8 cellular contexts compared by ENCODE assay signal in genomic region chr2:108690001-108690400, GRCh38. TPM values are rescaled to one million over a fixed set of nuclear protein-coding genes. Genes with fewer than 3 reads are reported as not detected.
A peak's percentile ranks its signal among the peaks of the same experiment; 100 is the strongest.
DNase-seq lines count a peak whose midpoint lies in the region; ATAC-seq and TF ChIP-seq lines count a peak whose summit lies in the region.
"Not testable (repeated sequence)": the region's sequence is repeated elsewhere in the genome, so short reads cannot be mapped to it uniquely, and the experiment has no call there.

No MANE protein-coding gene starts in this region.

- not testable (repeated sequence) for TF ChIP-seq POLR2A in HCT116 (IDR thresholded peaks at IDR 0.05; ENCODE audit: borderline replicate concordance, extremely low read depth, insufficient read depth, insufficient read length)

- H3K4me3 Mint-ChIP-seq in activated T-helper 17 cell treated with anti-CD3 and anti-CD28 coated beads, Interleukin-2, amount 50 U/mL, for 72 hours, result not testable (repeated sequence)

- H3K27me3 ChIP-seq in HCT116 (ENCODE audit: insufficient read depth, low read length); heart right ventricle; psoas muscle (ENCODE audit: insufficient read depth in 3 of 3, low read length in 2 of 3): not testable (repeated sequence)

- H3K9me3 ChIP-seq in HCT116 (ENCODE audit: control insufficient read depth in 1 of 2, insufficient read depth in 1 of 2, low read depth in 1 of 2, low read length in 2 of 2); heart right ventricle; psoas muscle: not testable (repeated sequence)

- H3K36me3 ChIP-seq in HCT116 (ENCODE audit: control insufficient read depth in 1 of 2, insufficient read depth in 2 of 2, low read length in 2 of 2), result not testable (repeated sequence)
- H3K36me3 ChIP-seq in heart right ventricle (peaks cover 0 to 20% (median 11%) of the 10 kb centered on the region in 9 donors), psoas muscle (ENCODE audit: insufficient read depth in 1 of 2, low read depth in 1 of 2) (peaks cover 0 to 15% of the 10 kb centered on the region in 2 donors)

- RAD21 ChIA-PET in HCT116 (lab: Charles Lee; ENCODE audit: low non-redundant PET in 1 of 2, low total read pairs in 2 of 2, uncharacterized antibody in 2 of 2, unreplicated experiment in 2 of 2), result not testable (repeated sequence)

- H3K27ac ChIP-seq in HCT116 (ENCODE audit: low read depth, low read length); heart right ventricle; psoas muscle: not testable (repeated sequence)

- POLR2A ChIA-PET in HCT116 (lab: Charles Lee), result not testable (repeated sequence)

- TF ChIP-seq CTCF in HCT116 (IDR thresholded peaks at IDR 0.05 in 2 of 3, conservative IDR thresholded peaks at IDR 0.05 in 1 of 3; ENCODE audit: borderline replicate concordance in 1 of 3, insufficient read depth in 1 of 3, low read depth in 2 of 3, low read length in 2 of 3) (0 out of 6 replicates have a peak, but pooled peaks of 1 of the 3 experiments have one; percentile 3), heart right ventricle (IDR thresholded peaks at IDR 0.05) (peak in 4 of 9 donors; percentile 11 to 37 (median 25))
- TF ChIP-seq CTCF in psoas muscle (IDR thresholded peaks at IDR 0.05), result not testable (repeated sequence)

- not testable (repeated sequence) for H3K4me2 ChIP-seq in HCT116 (ENCODE audit: low read length)

- H3K4me1 Mint-ChIP-seq in activated T-helper 17 cell treated with anti-CD3 and anti-CD28 coated beads, Interleukin-2, amount 50 U/mL, for 72 hours, result not testable (repeated sequence)

- not testable (repeated sequence) for H2AFZ ChIP-seq in HCT116 (ENCODE audit: low read depth, low read length, poor library complexity, severe bottlenecking)

- no CpG with 5 or more reads among the region's 1 CpG for WGBS in heart right ventricle, 2 donors
- WGBS in psoas muscle, 3 donors, result no CpG with 5 or more reads among the region's 1 CpG

- H3K27me3 Mint-ChIP-seq in activated T-helper 17 cell treated with anti-CD3 and anti-CD28 coated beads, Interleukin-2, amount 50 U/mL, for 72 hours, result not testable (repeated sequence)

- H3K9ac ChIP-seq in HCT116 (ENCODE audit: low read length), result not testable (repeated sequence)

- TF ChIP-seq RAD21 in HCT116 (IDR thresholded peaks at IDR 0.05; ENCODE audit: low read depth), result peak; percentile 12; the same call in 1 of the 2 replicates

- DNase-seq in DMS53 (lab: John Stamatoyannopoulos, UW) (peak; percentile 26), OCI-M1 (lab: John Stamatoyannopoulos, UW) (peak; percentile 34)
- DNase-seq in HCT116 (ENCODE audit: low read depth, low spot score); heart right ventricle; psoas muscle: not testable (repeated sequence)

- peaks cover 16% of the 10 kb centered on the region for H3K36me3 Mint-ChIP-seq in activated T-helper 17 cell treated with anti-CD3 and anti-CD28 coated beads, Interleukin-2, amount 50 U/mL, for 72 hours (ENCODE audit: low read depth)

- H4K20me1 ChIP-seq in HCT116 (ENCODE audit: insufficient read depth), result not testable (repeated sequence)

- not testable (repeated sequence) for BruUV-seq in HCT116 (replicated peaks; lab: Mats Ljungman, UMichigan)

- ATAC-seq in GM19397 (IDR thresholded peaks at IDR 0.05; ENCODE audit: unreplicated experiment) (peak; percentile 87), HCT116 (peak; percentile 98), HG03196 (IDR thresholded peaks at IDR 0.05; ENCODE audit: unreplicated experiment) (peak; percentile 76), heart right ventricle (peak; percentile 61 to 87 (median 82)), psoas muscle (peak; percentile 75 to 87 (median 78))
- ATAC-seq in activated T-helper 17 cell treated with anti-CD3 and anti-CD28 coated beads, Interleukin-2, amount 50 U/mL, for 72 hours (replicated peaks), result peak; percentile 63

- not testable (repeated sequence) for H3K4me1 ChIP-seq in HCT116 (ENCODE audit: control insufficient read depth in 1 of 2, insufficient read depth in 2 of 2, low read length in 2 of 2); heart right ventricle; psoas muscle

- CTCF ChIA-PET in HCT116 (lab: Charles Lee), result not testable (repeated sequence)

- H3K9me2 ChIP-seq in HCT116 (ENCODE audit: insufficient read depth), result not testable (repeated sequence)

- H3K9me3 Mint-ChIP-seq in activated T-helper 17 cell treated with anti-CD3 and anti-CD28 coated beads, Interleukin-2, amount 50 U/mL, for 72 hours, result not testable (repeated sequence)

- intact Hi-C loops in HCT116 (cut with micrococcal nuclease); heart right ventricle (cut with DNase I); psoas muscle (cut with DNase I): not testable (repeated sequence)

- not testable (repeated sequence) for H3K79me2 ChIP-seq in HCT116 (ENCODE audit: insufficient read depth, low read length)

- not testable (repeated sequence) for H3K27ac Mint-ChIP-seq in activated T-helper 17 cell treated with anti-CD3 and anti-CD28 coated beads, Interleukin-2, amount 50 U/mL, for 72 hours

- not testable (repeated sequence) for H3K4me3 ChIP-seq in HCT116 (replicated peaks in 1 of 2; ENCODE audit: low read depth in 1 of 2, low read length in 2 of 2); heart right ventricle; psoas muscle

RNA-seq across cellular contexts. Expression of gene RANBP2, which starts 29.3 kb away (rescaled TPM):
- total RNA-seq in HCT116 (2021; ENCODE audit: unreplicated experiment) (69.5 TPM), heart right ventricle (10 to 100 TPM; 42.7 to 74.0 (median 56.9) TPM), psoas muscle (10 to 100 TPM; 58.5 to 74.3 (median 70.9) TPM)
- polyA plus RNA-seq in HCT116 (2012), result 8.8 and 12.2 TPM in 2 replicates
- total RNA-seq in activated T-helper 17 cell treated with anti-CD3 and anti-CD28 coated beads, Interleukin-2, amount 50 U/mL, for 72 hours, result 10 to 100 TPM; 54.8 to 81.6 TPM
- polyA plus RNA-seq in heart right ventricle (10 to 100 TPM in 1 of 2 donors, 1 to 10 TPM in 1; 8.0 to 11.7 TPM), psoas muscle (10 to 100 TPM; 12.4 to 40.1 (median 13.0) TPM)
